In genomic region chr3:186969607-186970006, GRCh38 we compare ENCODE assay signal across 1 cellular context.
TF ChIP-seq lines count a peak whose summit lies in the region.

No MANE protein-coding gene starts in this region.

TF ChIP-seq in WTC11, 78 proteins besides CTCF, POLR2A, EP300 and RAD21 (continued from another document):
- no peak for TF ChIP-seq NR1H2 (CRISPR knock-in tag; IDR thresholded peaks at IDR 0.05)
- TF ChIP-seq ZNF121 (CRISPR knock-in tag; IDR thresholded peaks at IDR 0.05): no peak
- no peak for TF ChIP-seq OVOL2 (CRISPR knock-in tag; IDR thresholded peaks at IDR 0.05; ENCODE audit: borderline replicate concordance)
